8 cellular contexts compared by ENCODE assay signal in genomic region chr6:33787954-33788693, GRCh38. TPM values are rescaled to one million over a fixed set of nuclear protein-coding genes. Genes with fewer than 3 reads are reported as not detected.
A peak's percentile ranks its signal among the peaks of the same experiment; 100 is the strongest.
DNase-seq lines count a peak whose midpoint lies in the region; ATAC-seq, FAIRE-seq and TF ChIP-seq lines count a peak whose summit lies in the region.

No MANE protein-coding gene starts in this region.

- TF ChIP-seq POLR2A in endothelial cell of umbilical vein (IDR thresholded peaks at IDR 0.05; ENCODE audit: low read depth, low read length): peak; percentile 81

- H4K20me1 ChIP-seq in endothelial cell of umbilical vein (replicated peaks; ENCODE audit: control insufficient read depth, extremely low read depth, insufficient read depth, low read length): no peaks in the 10 kb centered on the region

- TF ChIP-seq CTCF in AG04449 (IDR thresholded peaks at IDR 0.05; ENCODE audit: insufficient read depth, low read length, missing control alignments): no peak
- no peak for TF ChIP-seq CTCF in endothelial cell of umbilical vein (IDR thresholded peaks at IDR 0.05; ENCODE audit: extremely low read depth in 1 of 2, insufficient read depth in 1 of 2, low read depth in 1 of 2, low read length in 2 of 2)

- ATAC-seq in GM18517 (IDR thresholded peaks at IDR 0.05; ENCODE audit: unreplicated experiment) (peak; percentile 41), HG02973 (IDR thresholded peaks at IDR 0.05; ENCODE audit: unreplicated experiment) (peak; percentile 32)

- CTCF ChIA-PET in AG04449 (lab: Yijun Ruan, JAX): interaction anchor here (0.7 to 12.9 kb wide), 9 partner anchors 17 to 823 kb away, joined by 3 to 231 read pairs (median 4); partner anchors contain the start of gene UQCC2
- CTCF ChIA-PET in endothelial cell of umbilical vein (lab: Charles Lee): interaction anchor here (1.0 to 8.8 kb wide), 8 partner anchors 10 to 267 kb away, joined by 3 to 155 read pairs (median 3); no protein-coding TSS in a partner anchor

- peaks cover 0 to 2% of the 10 kb centered on the region in 2 experiments for H3K27me3 ChIP-seq in endothelial cell of umbilical vein (ENCODE audit: control insufficient read depth in 2 of 2, insufficient read depth in 2 of 2, low read length in 2 of 2)

- peaks cover 38% of the 10 kb centered on the region for H3K79me2 ChIP-seq in endothelial cell of umbilical vein (ENCODE audit: control insufficient read depth, insufficient read depth, low read length)

- dilution Hi-C loops in endothelial cell of umbilical vein (cut with MboI; ENCODE audit: extremely low pct_ligation_motif_present, low sequenced_read_pairs): no loop called here

- POLR2A ChIA-PET in AG04449 (lab: Yijun Ruan, JAX): interaction anchor here (0.6 to 2.6 kb wide), 9 partner anchors 13 to 267 kb away, joined by 3 to 15 read pairs (median 3); no protein-coding TSS in a partner anchor
- POLR2A ChIA-PET in endothelial cell of umbilical vein (lab: Charles Lee): interaction anchor here (1.5 to 5.4 kb wide), 2 partner anchors 10 to 17 kb away, joined by 8 to 22 read pairs; no protein-coding TSS in a partner anchor

- H3K36me3 ChIP-seq in endothelial cell of umbilical vein (ENCODE audit: control insufficient read depth in 2 of 2, extremely low read depth in 1 of 2, insufficient read depth in 2 of 2, low read length in 2 of 2): peaks cover 6 to 13% of the 10 kb centered on the region in 2 experiments

- no peak overlapping the region for H2AFZ ChIP-seq in endothelial cell of umbilical vein (ENCODE audit: low read depth, low read length)

- no peaks in the 10 kb centered on the region for H3K9me1 ChIP-seq in endothelial cell of umbilical vein (replicated peaks; ENCODE audit: control insufficient read depth, extremely low read depth, insufficient read depth, low read length)

- peak overlapping the region; percentile 96 for H3K9ac ChIP-seq in endothelial cell of umbilical vein (replicated peaks; ENCODE audit: extremely low read depth, insufficient read depth, low read length)

- DNase-seq in AG04449 (ENCODE audit: low read depth, low spot score) (peak; percentile 38), NOMO-1 treated with dmso at 0.1 percent for 144 hours (lab: John Stamatoyannopoulos, UW; ENCODE audit: unreplicated experiment) (peak; percentile 92), endothelial cell of umbilical vein (ENCODE audit: low read depth, low spot score) (peak; percentile 77), midbrain (lab: John Stamatoyannopoulos, UW) (peak; percentile 66)
- peak; percentile 52 for DNase-seq in activated CD8-positive, alpha-beta memory T cell treated with anti-CD3 and anti-CD28 coated beads, Interleukin-2, amount 50 U/mL, for 4 hours
- DNase-seq in stimulated activated CD8-positive, alpha-beta memory T cell treated with anti-CD3 and anti-CD28 coated beads, Interleukin-7, amount 100 ng/mL, for 1 hour (ENCODE audit: low read depth in 2 of 2): peak; percentile 13 to 29

- H3K27ac ChIP-seq in endothelial cell of umbilical vein (ENCODE audit: insufficient read depth, low read depth, low read length): peak overlapping the region; percentile 94

- FAIRE-seq in endothelial cell of umbilical vein (lab: Jason Lieb, UNC): no peak

- H3K4me1 ChIP-seq in endothelial cell of umbilical vein (ENCODE audit: control insufficient read depth, extremely low read depth, insufficient read depth, low read length): peaks cover 41% of the 10 kb centered on the region

- intact Hi-C loops in endothelial cell of umbilical vein (cut with micrococcal nuclease): no loop called here

- no TSS peak for BruUV-seq in endothelial cell of umbilical vein (replicated peaks; lab: Mats Ljungman, UMichigan)

- peak overlapping the region; percentile 80 for H3K4me2 ChIP-seq in endothelial cell of umbilical vein (ENCODE audit: insufficient read depth, low read length)

- H3K4me3 ChIP-seq in AG04449 (ENCODE audit: low read depth, low read length) (peak overlapping the region; percentile 75), endothelial cell of umbilical vein (replicated peaks in 1 of 3; ENCODE audit: insufficient read depth in 1 of 3, low read depth in 1 of 3, low read length in 3 of 3) (peak overlapping the region; percentile 48 to 83 (median 76))

- H3K9me3 ChIP-seq in endothelial cell of umbilical vein (replicated peaks; ENCODE audit: control insufficient read depth, insufficient read depth, low read length): no peaks in the 10 kb centered on the region

TF ChIP-seq in endothelial cell of umbilical vein, 7 proteins besides CTCF, POLR2A, EP300 and RAD21:
- no peak for TF ChIP-seq MAX (IDR thresholded peaks at IDR 0.05; ENCODE audit: insufficient read depth, insufficient read length)
- TF ChIP-seq POLR2AphosphoS5 (IDR thresholded peaks at IDR 0.05; ENCODE audit: insufficient read depth, low read depth, low read length): peak; percentile 87
- TF ChIP-seq JUN (IDR thresholded peaks at IDR 0.05; ENCODE audit: borderline replicate concordance, insufficient read depth, insufficient read length, low read depth): no peak
- no peak for TF ChIP-seq FOS (IDR thresholded peaks at IDR 0.05; ENCODE audit: borderline replicate concordance, insufficient read depth, low read length)
- TF ChIP-seq GATA2 (IDR thresholded peaks at IDR 0.05; ENCODE audit: insufficient read depth, insufficient read length, low read depth, low read length): no peak
- TF ChIP-seq MYC (IDR thresholded peaks at IDR 0.05; ENCODE audit: low read depth, low read length): peak; percentile 19
- no peak for TF ChIP-seq EZH2 (IDR thresholded peaks at IDR 0.05; ENCODE audit: borderline replicate concordance, low read depth, low read length, severe bottlenecking)

RNA-seq across cellular contexts. Expression of gene LEMD2, which starts 0.8 kb away (rescaled TPM):
- 81.8 and 84.3 TPM in 2 replicates for total RNA-seq in endothelial cell of umbilical vein
- 54.9 and 61.1 TPM in 2 replicates for polyA plus RNA-seq in endothelial cell of umbilical vein
- 51.9 and 65.9 TPM in 2 replicates for polyA plus RNA-seq in endothelial cell of umbilical vein (2011; cell fraction: cytosol; rRNA removed)
- 178 and 190 TPM in 2 replicates for polyA plus RNA-seq in endothelial cell of umbilical vein (2011; cell fraction: nucleus; rRNA removed)
- 38.6 and 40.5 TPM in 2 replicates for polyA plus RNA-seq in endothelial cell of umbilical vein (2012)
- polyA minus RNA-seq in endothelial cell of umbilical vein: 75.4 and 78.6 TPM in 2 replicates
- 18.9 TPM for polyA minus RNA-seq in endothelial cell of umbilical vein (2011; cell fraction: cytosol; rRNA and poly(A)+ RNA removed)
- polyA minus RNA-seq in endothelial cell of umbilical vein (2011; cell fraction: nucleus; rRNA and poly(A)+ RNA removed): 88.2 and 102 TPM in 2 replicates

RNA-seq across cellular contexts. Expression of gene MLN, which starts 15.7 kb away (rescaled TPM):
- total RNA-seq in endothelial cell of umbilical vein: not detected in 2 replicates
- not detected in 2 replicates for polyA plus RNA-seq in endothelial cell of umbilical vein
- polyA plus RNA-seq in endothelial cell of umbilical vein (2011; cell fraction: cytosol; rRNA removed): not detected in 2 replicates
- not detected in 2 replicates for polyA plus RNA-seq in endothelial cell of umbilical vein (2011; cell fraction: nucleus; rRNA removed)
- not detected in 2 replicates for polyA plus RNA-seq in endothelial cell of umbilical vein (2012)
- polyA minus RNA-seq in endothelial cell of umbilical vein: not detected in 2 replicates
- not detected for polyA minus RNA-seq in endothelial cell of umbilical vein (2011; cell fraction: cytosol; rRNA and poly(A)+ RNA removed)
- not detected in 2 replicates for polyA minus RNA-seq in endothelial cell of umbilical vein (2011; cell fraction: nucleus; rRNA and poly(A)+ RNA removed)

RNA-seq across cellular contexts. Expression of gene IP6K3, which starts 41.4 kb away (rescaled TPM):
- not detected in 2 replicates for total RNA-seq in endothelial cell of umbilical vein
- not detected in 2 replicates for polyA plus RNA-seq in endothelial cell of umbilical vein
- polyA plus RNA-seq in endothelial cell of umbilical vein (2011; cell fraction: cytosol; rRNA removed): not detected in 2 replicates
- polyA plus RNA-seq in endothelial cell of umbilical vein (2011; cell fraction: nucleus; rRNA removed): not detected in 2 replicates
- not detected in 2 replicates for polyA plus RNA-seq in endothelial cell of umbilical vein (2012)
- not detected in 2 replicates for polyA minus RNA-seq in endothelial cell of umbilical vein
- not detected for polyA minus RNA-seq in endothelial cell of umbilical vein (2011; cell fraction: cytosol; rRNA and poly(A)+ RNA removed)
- not detected in 2 replicates for polyA minus RNA-seq in endothelial cell of umbilical vein (2011; cell fraction: nucleus; rRNA and poly(A)+ RNA removed)

Comparison
In these comparisons a context has a peak if more than half of its experiments do, and no peak if none do; other contexts are left out.
1. Peak in every context shown above with its lines: DNase-seq, ATAC-seq, H3K4me3 ChIP-seq and H3K27ac ChIP-seq.
2. DNase-seq: peak in every context shown above with its lines; median percentile 92 in NOMO-1 treated with dmso at 0.1 percent for 144 hours; 77 in endothelial cell of umbilical vein; 66 in midbrain; 52 in activated CD8-positive, alpha-beta memory T cell treated with anti-CD3 and anti-CD28 coated beads, Interleukin-2, amount 50 U/mL, for 4 hours; 38 in AG04449; 21 in stimulated activated CD8-positive, alpha-beta memory T cell treated with anti-CD3 and anti-CD28 coated beads, Interleukin-7, amount 100 ng/mL, for 1 hour.